17 cellular contexts compared by ENCODE assay signal in genomic region chr10:13658256-13658655, GRCh38.
"Had no signal": no experiment of that assay in that cellular context is flagged by ENCODE, and none has a peak within 500 bp of the region (broad histone marks: within the 10 kb centered on the region; RNA-seq: fewer than 3 reads in every experiment).

No MANE protein-coding gene starts in this region.

- H3K27ac Mint-ChIP-seq: activated CD4-positive, alpha-beta T cell treated with anti-CD3 and anti-CD28 coated beads, Interleukin-2, amount 10 ng/mL, durations not matched to agents 24 days and 14 days; activated T-cell treated with anti-CD3 and anti-CD28 coated beads, Interleukin-2, amount 50 U/mL, for 72 hours; dendritic cell treated with granulocyte-macrophage colony-stimulating factor and Interleukin-4, amounts not matched to agents 40 ng/mL and 50 ng/mL, for 4 days; memory B cell had no signal

- H3K9me3 Mint-ChIP-seq: activated CD4-positive, alpha-beta T cell treated with anti-CD3 and anti-CD28 coated beads, Interleukin-2, amount 10 ng/mL, durations not matched to agents 24 days and 14 days; activated T-cell treated with anti-CD3 and anti-CD28 coated beads, Interleukin-2, amount 50 U/mL, for 72 hours; brain; dendritic cell treated with granulocyte-macrophage colony-stimulating factor and Interleukin-4, amounts not matched to agents 40 ng/mL and 50 ng/mL, for 4 days; memory B cell; neural crest cell had no signal

- H3K4me3 Mint-ChIP-seq: activated CD4-positive, alpha-beta T cell treated with anti-CD3 and anti-CD28 coated beads, Interleukin-2, amount 10 ng/mL, durations not matched to agents 24 days and 14 days; activated T-cell treated with anti-CD3 and anti-CD28 coated beads, Interleukin-2, amount 50 U/mL, for 72 hours; brain; dendritic cell treated with granulocyte-macrophage colony-stimulating factor and Interleukin-4, amounts not matched to agents 40 ng/mL and 50 ng/mL, for 4 days; memory B cell; neural crest cell had no signal

- H3K4me3 ChIP-seq: pancreas, SJSA1, stomach had no signal

- H3K27me3 Mint-ChIP-seq: activated CD4-positive, alpha-beta T cell treated with anti-CD3 and anti-CD28 coated beads, Interleukin-2, amount 10 ng/mL, durations not matched to agents 24 days and 14 days; brain; memory B cell had no signal

- H3K27ac ChIP-seq: pancreas, SJSA1, WERI-Rb-1 had no signal

- DNase-seq: activated CD4-positive, alpha-beta T cell treated with anti-CD3 and anti-CD28 coated beads, Interleukin-2, amount 10 ng/mL, durations not matched to agents 24 days and 14 days; activated gamma-delta T cell treated with Interleukin-2 at 50 U/mL for 16 hours; activated T-cell treated with anti-CD3 and anti-CD28 coated beads, Interleukin-2, amount 50 U/mL, for 72 hours; amniotic stem cell; erythroblast; glutamatergic neuron; pancreas; stimulated activated CD4-positive, alpha-beta T cell treated with anti-CD3 and anti-CD28 coated beads, Interleukin-15, amount 100 ng/mL, for 24 hours; stimulated activated CD4-positive, alpha-beta T cell treated with anti-CD3 and anti-CD28 coated beads, Interleukin-4, amount 100 ng/mL, for 24 hours; stomach; SW 1271; WERI-Rb-1 had no signal

- H3K36me3 Mint-ChIP-seq: memory B cell had no signal

- H3K27me3 ChIP-seq: pancreas, SJSA1, stomach had no signal
